Comparison of ENCODE assay signal across 20 cellular contexts in genomic region chr6:338815-339262, GRCh38. TPM values are rescaled to one million over a fixed set of nuclear protein-coding genes. Genes with fewer than 3 reads are reported as not detected.
A peak's percentile ranks its signal among the peaks of the same experiment; 100 is the strongest.
DNase-seq lines count a peak whose midpoint lies in the region; ATAC-seq and FAIRE-seq lines count a peak whose summit lies in the region.
"Had no signal": no experiment of that assay in that cellular context is flagged by ENCODE, and none has a peak within 500 bp of the region (broad histone marks: within the 10 kb centered on the region; RNA-seq: fewer than 3 reads in every experiment).

No MANE protein-coding gene starts in this region.

- H3K4me1 Mint-ChIP-seq in activated CD4-positive, alpha-beta memory T cell treated with anti-CD3 and anti-CD28 coated beads, Interleukin-2, amount 10 ng/mL, durations not matched to agents 7 days and 5 days, result peaks cover 60% of the 10 kb centered on the region
- H3K4me1 Mint-ChIP-seq in activated CD4-positive, alpha-beta memory T cell treated with anti-CD3 and anti-CD28 coated beads for 36 hours (ENCODE audit: low read depth), result peaks cover 35% of the 10 kb centered on the region
- peaks cover 68% of the 10 kb centered on the region for H3K4me1 Mint-ChIP-seq in central memory CD8-positive, alpha-beta T cell

- DNase-seq in activated CD4-positive, alpha-beta memory T cell treated with anti-CD3 and anti-CD28 coated beads, Interleukin-2, amount 10 ng/mL, durations not matched to agents 7 days and 5 days, result peak; percentile 44
- no peak for DNase-seq in activated CD4-positive, alpha-beta memory T cell treated with anti-CD3 and anti-CD28 coated beads for 36 hours
- DNase-seq in NCI-H460 (ENCODE audit: extremely low read depth, low read depth) (peak; percentile 89), small intestine (peak; percentile 38), NCI-H1417 (lab: John Stamatoyannopoulos, UW) (no peak), NCI-H2196 treated with DMSO at 0.1 percent for 48 hours (lab: John Stamatoyannopoulos, UW; ENCODE audit: unreplicated experiment) (no peak)
- DNase-seq in central memory CD8-positive, alpha-beta T cell (ENCODE audit: low spot score in 2 of 2), result no peak
- DNase-seq: activated T-cell treated with anti-CD3 and anti-CD28 coated beads for 4 hours, left cardiac atrium, NCI-H2029, NCI-H69 had no signal

- peak overlapping the region; percentile 56 for H3K27ac Mint-ChIP-seq in activated CD4-positive, alpha-beta memory T cell treated with anti-CD3 and anti-CD28 coated beads, Interleukin-2, amount 10 ng/mL, durations not matched to agents 7 days and 5 days
- H3K27ac Mint-ChIP-seq in activated CD4-positive, alpha-beta memory T cell treated with anti-CD3 and anti-CD28 coated beads for 36 hours, result no peak overlapping the region
- H3K27ac Mint-ChIP-seq in central memory CD8-positive, alpha-beta T cell (ENCODE audit: low read depth), result peak overlapping the region; percentile 73

- peaks cover 1% of the 10 kb centered on the region for H3K9me3 ChIP-seq in small intestine (ENCODE audit: control insufficient read depth, low read depth)
- H3K9me3 ChIP-seq: A549, ascending aorta, prostate gland, thoracic aorta had no signal

- peak overlapping the region; percentile 9 for H3K4me3 Mint-ChIP-seq in activated CD4-positive, alpha-beta memory T cell treated with anti-CD3 and anti-CD28 coated beads, Interleukin-2, amount 10 ng/mL, durations not matched to agents 7 days and 5 days
- no peak overlapping the region for H3K4me3 Mint-ChIP-seq in activated CD4-positive, alpha-beta memory T cell treated with anti-CD3 and anti-CD28 coated beads for 36 hours
- H3K4me3 Mint-ChIP-seq in central memory CD8-positive, alpha-beta T cell, result peak overlapping the region; percentile 30

- H3K36me3 ChIP-seq in small intestine (ENCODE audit: control insufficient read depth in 2 of 2, insufficient read depth in 2 of 2, low read length in 2 of 2), result no peaks in the 10 kb centered on the region
- H3K36me3 ChIP-seq: ascending aorta, prostate gland, thoracic aorta had no signal

- peaks cover 16% of the 10 kb centered on the region for H3K36me3 Mint-ChIP-seq in activated CD4-positive, alpha-beta memory T cell treated with anti-CD3 and anti-CD28 coated beads, Interleukin-2, amount 10 ng/mL, durations not matched to agents 7 days and 5 days (ENCODE audit: low read depth)
- H3K36me3 Mint-ChIP-seq in activated CD4-positive, alpha-beta memory T cell treated with anti-CD3 and anti-CD28 coated beads for 36 hours, result no peaks in the 10 kb centered on the region
- H3K36me3 Mint-ChIP-seq in central memory CD8-positive, alpha-beta T cell (ENCODE audit: insufficient read depth), result peaks cover 5% of the 10 kb centered on the region

- H3K9me3 Mint-ChIP-seq in activated CD4-positive, alpha-beta memory T cell treated with anti-CD3 and anti-CD28 coated beads, Interleukin-2, amount 10 ng/mL, durations not matched to agents 7 days and 5 days, result no peaks in the 10 kb centered on the region
- no peaks in the 10 kb centered on the region for H3K9me3 Mint-ChIP-seq in activated CD4-positive, alpha-beta memory T cell treated with anti-CD3 and anti-CD28 coated beads for 36 hours
- H3K9me3 Mint-ChIP-seq in central memory CD8-positive, alpha-beta T cell, result no peaks in the 10 kb centered on the region

- intact Hi-C loops in activated CD4-positive, alpha-beta memory T cell treated with anti-CD3 and anti-CD28 coated beads for 36 hours (cut with micrococcal nuclease), result no loop called here

- H3K27ac ChIP-seq in small intestine (ENCODE audit: low read depth in 1 of 2, low read length in 1 of 2), result no peak overlapping the region
- H3K27ac ChIP-seq: A549, ascending aorta, coronary artery, hepatocyte, prostate gland, thoracic aorta, VCaP had no signal

- H3K27me3 ChIP-seq in small intestine (ENCODE audit: control insufficient read depth in 2 of 2, insufficient read depth in 2 of 2, low read length in 2 of 2), result no peaks in the 10 kb centered on the region
- H3K27me3 ChIP-seq: ascending aorta, hepatocyte had no signal

- CTCF ChIA-PET in activated CD4-positive, alpha-beta memory T cell treated with anti-CD3 and anti-CD28 coated beads, Interleukin-2, amount 10 ng/mL, durations not matched to agents 7 days and 5 days (lab: Charles Lee), result interaction anchor here (0.9 to 2.2 kb wide), 5 partner anchors 11 to 150 kb away, joined by 3 to 9 read pairs (median 3); partner anchors contain the start of genes DUSP22 and IRF4
- CTCF ChIA-PET in activated CD4-positive, alpha-beta memory T cell treated with anti-CD3 and anti-CD28 coated beads for 36 hours (lab: Charles Lee), result interaction anchor here (1.3 kb wide), 2 partner anchors 150 to 170 kb away, joined by 4 read pairs; no protein-coding TSS in a partner anchor

- 53 to 65% (median 59%) methylated on average over 4 of the region's 4 CpGs for whole genome bisulfite sequencing in small intestine, 3 donors

- H3K4me1 ChIP-seq in small intestine (ENCODE audit: control insufficient read depth in 2 of 2, insufficient read depth in 1 of 2, low read depth in 1 of 2, low read length in 1 of 2), result peaks cover 0 to 5% of the 10 kb centered on the region in 2 donors
- H3K4me1 ChIP-seq: ascending aorta, prostate gland had no signal

- ATAC-seq in central memory CD8-positive, alpha-beta T cell (replicated peaks; ENCODE audit: extremely low read depth, poor library complexity, severe bottlenecking), result peak; percentile 35
- no peak for ATAC-seq in HG03571 (IDR thresholded peaks at IDR 0.05; ENCODE audit: unreplicated experiment)
- ATAC-seq: A549, left cardiac atrium, Panc1 had no signal

- H3K27me3 Mint-ChIP-seq in activated CD4-positive, alpha-beta memory T cell treated with anti-CD3 and anti-CD28 coated beads, Interleukin-2, amount 10 ng/mL, durations not matched to agents 7 days and 5 days, result no peaks in the 10 kb centered on the region
- no peaks in the 10 kb centered on the region for H3K27me3 Mint-ChIP-seq in activated CD4-positive, alpha-beta memory T cell treated with anti-CD3 and anti-CD28 coated beads for 36 hours
- H3K27me3 Mint-ChIP-seq in central memory CD8-positive, alpha-beta T cell, result no peaks in the 10 kb centered on the region

- FAIRE-seq in small intestine (lab: Jason Lieb, UNC), result no peak
- FAIRE-seq: A549 had no signal

- POLR2A ChIA-PET in activated CD4-positive, alpha-beta memory T cell treated with anti-CD3 and anti-CD28 coated beads, Interleukin-2, amount 10 ng/mL, durations not matched to agents 7 days and 5 days (lab: Charles Lee), result interaction anchor here (0.9 to 3.5 kb wide), 8 partner anchors 11 to 147 kb away, joined by 3 to 21 read pairs (median 6); partner anchors contain the start of genes DUSP22 and IRF4
- POLR2A ChIA-PET in activated CD4-positive, alpha-beta memory T cell treated with anti-CD3 and anti-CD28 coated beads for 36 hours (lab: Charles Lee), result no interaction called here

- H3K4me3 ChIP-seq in small intestine (ENCODE audit: low read depth in 1 of 2, low read length in 2 of 2), result no peak overlapping the region
- H3K4me3 ChIP-seq: A549, ascending aorta, coronary artery, hepatocyte, prostate gland, thoracic aorta had no signal

RNA-seq across cellular contexts. Expression of gene DUSP22, which starts 46.6 kb away (rescaled TPM):
- total RNA-seq in activated CD4-positive, alpha-beta memory T cell treated with anti-CD3 and anti-CD28 coated beads, Interleukin-2, amount 10 ng/mL, durations not matched to agents 7 days and 5 days, result 10 to 100 TPM; 36.3 to 41.5 TPM
- total RNA-seq in activated CD4-positive, alpha-beta memory T cell treated with anti-CD3 and anti-CD28 coated beads for 36 hours, result 10 to 100 TPM; 28.0 to 28.7 TPM
- 35.0 and 48.4 TPM in 2 replicates for total RNA-seq in NCI-H460 (2014; rRNA removed; shearing (Covaris generic))
- 130 and 136 TPM in 2 replicates for polyA plus RNA-seq in NCI-H460 (2014; cell fraction: nucleus; rRNA removed)
- 10 to 100 TPM; 28.2 to 40.0 (median 30.0) TPM for polyA plus RNA-seq in small intestine

RNA-seq across cellular contexts. Expression of gene IRF4, which starts 52.7 kb away (rescaled TPM):
- total RNA-seq in activated CD4-positive, alpha-beta memory T cell treated with anti-CD3 and anti-CD28 coated beads, Interleukin-2, amount 10 ng/mL, durations not matched to agents 7 days and 5 days, result 100 to 1,000 TPM; 171 to 178 TPM
- 100 to 1,000 TPM; 689 to 705 TPM for total RNA-seq in activated CD4-positive, alpha-beta memory T cell treated with anti-CD3 and anti-CD28 coated beads for 36 hours
- total RNA-seq in NCI-H460 (2014; rRNA removed; shearing (Covaris generic)), result 0.67 and 1.0 TPM in 2 replicates
- 0.27 and 0.67 TPM in 2 replicates for polyA plus RNA-seq in NCI-H460 (2014; cell fraction: nucleus; rRNA removed)
- 1 to 10 TPM in 2 of 3 donors, not detected in 1; 1.4 to 3.5 TPM for polyA plus RNA-seq in small intestine

Comparison
In these comparisons a context has a peak if more than half of its experiments do, and no peak if none do; other contexts are left out.
1. DNase-seq: peak in activated CD4-positive, alpha-beta memory T cell treated with anti-CD3 and anti-CD28 coated beads, Interleukin-2, amount 10 ng/mL, durations not matched to agents 7 days and 5 days (single experiment), NCI-H460 (single experiment) and small intestine (single experiment); none in activated CD4-positive, alpha-beta memory T cell treated with anti-CD3 and anti-CD28 coated beads for 36 hours (single experiment), central memory CD8-positive, alpha-beta T cell (0 of 2), NCI-H1417 (0 of 3) and NCI-H2196 treated with DMSO at 0.1 percent for 48 hours (single experiment).
2. RNA of gene IRF4, which starts 52.7 kb away (total RNA-seq): 689 to 705 TPM in activated CD4-positive, alpha-beta memory T cell treated with anti-CD3 and anti-CD28 coated beads for 36 hours and 171 to 178 TPM in activated CD4-positive, alpha-beta memory T cell treated with anti-CD3 and anti-CD28 coated beads, Interleukin-2, amount 10 ng/mL, durations not matched to agents 7 days and 5 days; 0.67 to 1.0 TPM in NCI-H460; every median in the first group is over 10 times any median in the second.